Comparison of ENCODE assay signal across 8 cellular contexts in the genomic region with DNA sequence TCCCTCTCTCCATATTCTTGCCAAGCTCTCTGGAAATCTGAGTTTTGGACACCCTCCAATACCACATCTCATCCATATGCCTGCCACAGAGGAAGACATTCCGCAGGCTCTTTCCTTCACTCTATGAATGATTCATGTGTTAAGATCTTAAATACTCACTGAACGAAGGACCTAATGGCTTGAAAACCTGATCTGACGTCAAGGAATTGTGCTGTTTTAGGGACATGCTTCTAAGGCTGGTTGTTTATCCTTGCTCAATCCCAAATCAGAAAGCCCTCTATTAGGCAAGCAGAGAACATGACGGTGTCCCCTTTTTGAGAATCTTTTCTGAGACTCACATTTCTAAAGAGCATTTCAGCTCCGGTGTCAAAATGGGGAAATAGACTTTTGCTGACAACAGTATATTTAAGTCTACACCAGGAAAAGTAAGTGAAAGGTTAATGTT.
DNase-seq lines count a peak whose midpoint lies in the region; ATAC-seq and TF ChIP-seq lines count a peak whose summit lies in the region.

No MANE protein-coding gene starts in this region.

- peak overlapping the region; percentile 79 to 98; a peak in 3 of 4 replicates for H3K27ac ChIP-seq in SK-N-SH (ENCODE audit: low read depth in 2 of 2, low read length in 1 of 2)

- H3K9ac ChIP-seq in SK-N-SH = peak overlapping the region; percentile 54

- no peaks in the 10 kb centered on the region for H3K27me3 ChIP-seq in SK-N-SH (ENCODE audit: insufficient read depth)

- no peaks in the 10 kb centered on the region for H3K9me3 ChIP-seq in SK-N-SH

- no peaks in the 10 kb centered on the region for H4K20me1 ChIP-seq in SK-N-SH (ENCODE audit: insufficient read depth)

- H3F3A ChIP-seq in SK-N-SH (replicated peaks; ENCODE audit: insufficient read depth) = peaks cover 30% of the 10 kb centered on the region

- peaks cover 0 to 17% of the 10 kb centered on the region in 2 experiments; a peak in 3 of 4 replicates for H3K4me1 ChIP-seq in SK-N-SH (ENCODE audit: control insufficient read depth in 1 of 2, insufficient read depth in 2 of 2, low read depth in 1 of 2, low read length in 1 of 2)

- peak overlapping the region; percentile 32 for H2AFZ ChIP-seq in SK-N-SH (ENCODE audit: low read depth)

- 1% methylated on average over 5 of the region's 5 CpGs for WGBS in SK-N-SH (ENCODE audit: low lambda C conversion rate)

- no peak for TF ChIP-seq RAD21 in SK-N-SH (IDR thresholded peaks at IDR 0.05; ENCODE audit: low read length)

- DNase-seq in G401 (ENCODE audit: low spot score) = peak; percentile 93
- DNase-seq in SK-N-SH = peak; percentile 4
- DNase-seq in fibroblast of villous mesenchyme (ENCODE audit: low read depth) = peak; percentile 98
- DNase-seq in sciatic nerve (ENCODE audit: low spot score) = no peak
- DNase-seq in stimulated activated CD4-positive, alpha-beta T cell treated with anti-CD3 and anti-CD28 coated beads, Interleukin-1b, Interleukin-23, amount 100 ng/mL, for 48 hours = no peak

- H3K4me3 ChIP-seq in SK-N-SH (ENCODE audit: low read depth in 2 of 2, low read length in 1 of 2) (peak overlapping the region in 1 of 2 experiments; percentile 21; a peak in 3 of 4 replicates), fibroblast of villous mesenchyme (ENCODE audit: low read depth, low read length) (no peak overlapping the region)

- peak overlapping the region; percentile 35; the same call in 1 of the 2 replicates for H3K4me2 ChIP-seq in SK-N-SH

- in situ Hi-C loops in G401 (cut with HindIII; ENCODE audit: low sequenced_read_pairs) = no loop called here

- CTCF ChIA-PET in SK-N-SH (lab: Yijun Ruan, JAX) = no interaction called here

- peak; percentile 95 for ATAC-seq in sciatic nerve
- no peak for ATAC-seq in HG03457 (IDR thresholded peaks at IDR 0.05; ENCODE audit: unreplicated experiment)
- ATAC-seq in GM19397 (IDR thresholded peaks at IDR 0.05; ENCODE audit: unreplicated experiment) = no peak
- no peak for ATAC-seq in GM19324 (IDR thresholded peaks at IDR 0.05; ENCODE audit: low FRiP score, unreplicated experiment)

- no peaks in the 10 kb centered on the region for H3K36me3 ChIP-seq in SK-N-SH (replicated peaks in 1 of 2; ENCODE audit: control insufficient read depth in 1 of 2, insufficient read depth in 2 of 2, low read length in 1 of 2)

- POLR2A ChIA-PET in SK-N-SH (lab: Yijun Ruan, JAX) = no interaction called here

- peak; percentile 72 to 96 for TF ChIP-seq EP300 in SK-N-SH (IDR thresholded peaks at IDR 0.05; ENCODE audit: borderline replicate concordance in 1 of 2, low read depth in 1 of 2, low read length in 1 of 2)

- intact Hi-C loops in sciatic nerve (cut with DNase I) = no loop called here

- no peaks in the 10 kb centered on the region for H3K9me2 ChIP-seq in SK-N-SH

- H3K79me2 ChIP-seq in SK-N-SH (ENCODE audit: insufficient read depth) = no peaks in the 10 kb centered on the region

- no peak for TF ChIP-seq CTCF in SK-N-SH (IDR thresholded peaks at IDR 0.05)
- no peak for TF ChIP-seq CTCF in fibroblast of villous mesenchyme (IDR thresholded peaks at IDR 0.05; ENCODE audit: insufficient read depth, low read depth, low read length)

TF ChIP-seq in SK-N-SH, 30 proteins besides CTCF, POLR2A, EP300 and RAD21 (continues in another document):
- TF ChIP-seq RFX5 (IDR thresholded peaks at IDR 0.05; ENCODE audit: low read length) = no peak
- no peak for TF ChIP-seq GATA2 (CRISPR knock-in tag; IDR thresholded peaks at IDR 0.05)
- TF ChIP-seq TAF1 (IDR thresholded peaks at IDR 0.05; ENCODE audit: borderline replicate concordance, low read depth, low read length) = peak; percentile 25; the same call in 1 of the 2 replicates
- no peak for TF ChIP-seq EZH2phosphoT487 (IDR thresholded peaks at IDR 0.05; ENCODE audit: borderline replicate concordance, low read depth)
- peak; percentile 66 for TF ChIP-seq ZBTB33 (IDR thresholded peaks at IDR 0.05; ENCODE audit: borderline replicate concordance, low read depth)
- no peak for TF ChIP-seq MXI1 (IDR thresholded peaks at IDR 0.05; ENCODE audit: low read depth, low read length)
- peak; percentile 90 for TF ChIP-seq RXRA (IDR thresholded peaks at IDR 0.05; ENCODE audit: borderline replicate concordance, low read depth)
- TF ChIP-seq, protein P1, sequence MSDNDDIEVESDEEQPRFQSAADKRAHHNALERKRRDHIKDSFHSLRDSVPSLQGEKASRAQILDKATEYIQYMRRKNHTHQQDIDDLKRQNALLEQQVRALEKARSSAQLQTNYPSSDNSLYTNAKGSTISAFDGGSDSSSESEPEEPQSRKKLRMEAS (IDR thresholded peaks at IDR 0.05; ENCODE audit: low read depth) = peak; percentile 72
- TF ChIP-seq TEAD4 (IDR thresholded peaks at IDR 0.05; ENCODE audit: borderline replicate concordance, insufficient read depth) = peak; percentile 94
- TF ChIP-seq YY1 (IDR thresholded peaks at IDR 0.05; ENCODE audit: low read depth) = 0 out of 2 replicates have a peak, but pooled peaks have one; percentile 36
- no peak for TF ChIP-seq SMC3 (IDR thresholded peaks at IDR 0.05; ENCODE audit: low read depth, low read length)
- no peak for TF ChIP-seq RCOR1 (IDR thresholded peaks at IDR 0.05; ENCODE audit: low read length)
- TF ChIP-seq USF2 (IDR thresholded peaks at IDR 0.05; ENCODE audit: borderline replicate concordance, low read depth, low read length) = no peak
- TF ChIP-seq, protein P2, sequence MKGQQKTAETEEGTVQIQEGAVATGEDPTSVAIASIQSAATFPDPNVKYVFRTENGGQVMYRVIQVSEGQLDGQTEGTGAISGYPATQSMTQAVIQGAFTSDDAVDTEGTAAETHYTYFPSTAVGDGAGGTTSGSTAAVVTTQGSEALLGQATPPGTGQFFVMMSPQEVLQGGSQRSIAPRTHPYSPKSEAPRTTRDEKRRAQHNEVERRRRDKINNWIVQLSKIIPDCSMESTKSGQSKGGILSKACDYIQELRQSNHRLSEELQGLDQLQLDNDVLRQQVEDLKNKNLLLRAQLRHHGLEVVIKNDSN (IDR thresholded peaks at IDR 0.05; ENCODE audit: borderline replicate concordance, low read depth) = no peak
- peak; percentile 91 for TF ChIP-seq FOXM1 (IDR thresholded peaks at IDR 0.05; ENCODE audit: low read depth)
- peak; percentile 99 for TF ChIP-seq TCF12 (IDR thresholded peaks at IDR 0.05)
- peak; percentile 99 for TF ChIP-seq NFIC (IDR thresholded peaks at IDR 0.05; ENCODE audit: borderline replicate concordance)
- no peak for TF ChIP-seq CHD2 (IDR thresholded peaks at IDR 0.05; ENCODE audit: low read length, partially characterized antibody)
- TF ChIP-seq GABPA (IDR thresholded peaks at IDR 0.05; ENCODE audit: low read depth) = no peak
- TF ChIP-seq JUND (IDR thresholded peaks at IDR 0.05) = peak; percentile 96
- TF ChIP-seq ELF1 (IDR thresholded peaks at IDR 0.05) = no peak
- TF ChIP-seq, protein P3, sequence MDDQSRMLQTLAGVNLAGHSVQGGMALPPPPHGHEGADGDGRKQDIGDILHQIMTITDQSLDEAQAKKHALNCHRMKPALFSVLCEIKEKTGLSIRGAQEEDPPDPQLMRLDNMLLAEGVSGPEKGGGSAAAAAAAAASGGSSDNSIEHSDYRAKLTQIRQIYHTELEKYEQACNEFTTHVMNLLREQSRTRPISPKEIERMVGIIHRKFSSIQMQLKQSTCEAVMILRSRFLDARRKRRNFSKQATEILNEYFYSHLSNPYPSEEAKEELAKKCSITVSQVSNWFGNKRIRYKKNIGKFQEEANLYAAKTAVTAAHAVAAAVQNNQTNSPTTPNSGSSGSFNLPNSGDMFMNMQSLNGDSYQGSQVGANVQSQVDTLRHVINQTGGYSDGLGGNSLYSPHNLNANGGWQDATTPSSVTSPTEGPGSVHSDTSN (IDR thresholded peaks at IDR 0.05) = peak; percentile 98
- TF ChIP-seq POLR2AphosphoS5 (IDR thresholded peaks at IDR 0.05; ENCODE audit: low read depth, low read length) = peak; percentile 90
- TF ChIP-seq, protein P4, sequence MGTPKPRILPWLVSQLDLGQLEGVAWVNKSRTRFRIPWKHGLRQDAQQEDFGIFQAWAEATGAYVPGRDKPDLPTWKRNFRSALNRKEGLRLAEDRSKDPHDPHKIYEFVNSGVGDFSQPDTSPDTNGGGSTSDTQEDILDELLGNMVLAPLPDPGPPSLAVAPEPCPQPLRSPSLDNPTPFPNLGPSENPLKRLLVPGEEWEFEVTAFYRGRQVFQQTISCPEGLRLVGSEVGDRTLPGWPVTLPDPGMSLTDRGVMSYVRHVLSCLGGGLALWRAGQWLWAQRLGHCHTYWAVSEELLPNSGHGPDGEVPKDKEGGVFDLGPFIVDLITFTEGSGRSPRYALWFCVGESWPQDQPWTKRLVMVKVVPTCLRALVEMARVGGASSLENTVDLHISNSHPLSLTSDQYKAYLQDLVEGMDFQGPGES (IDR thresholded peaks at IDR 0.05; ENCODE audit: low read depth, low read length) = no peak

Comparison
In these comparisons a context has a peak if more than half of its experiments do, and no peak if none do; other contexts are left out.
1. DNase-seq: peak in G401 (single experiment), SK-N-SH (single experiment) and fibroblast of villous mesenchyme (single experiment); none in sciatic nerve (single experiment) and stimulated activated CD4-positive, alpha-beta T cell treated with anti-CD3 and anti-CD28 coated beads, Interleukin-1b, Interleukin-23, amount 100 ng/mL, for 48 hours (single experiment).